Comparison of ENCODE assay signal across 10 cellular contexts in the genomic region with DNA sequence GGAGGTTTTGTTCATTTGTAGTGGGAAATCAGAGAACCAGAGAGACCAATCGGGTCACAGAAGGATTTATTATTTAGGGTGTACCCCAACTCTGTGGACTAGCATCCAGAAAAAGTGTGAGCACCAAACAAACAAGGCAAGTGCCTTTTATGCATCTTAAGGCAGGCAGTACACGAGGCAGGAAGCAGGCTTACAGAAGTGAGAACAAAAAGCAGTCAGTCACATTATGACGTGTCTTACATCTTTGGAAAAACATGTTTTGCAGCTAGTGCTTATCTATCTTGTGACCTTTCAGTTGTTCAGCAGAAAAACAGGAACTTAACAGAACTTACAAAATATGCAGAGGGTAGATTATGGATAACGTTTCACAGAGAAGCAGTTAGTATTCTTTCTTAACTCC.
A peak's percentile ranks its signal among the peaks of the same experiment; 100 is the strongest.
DNase-seq lines count a peak whose midpoint lies in the region; ATAC-seq and TF ChIP-seq lines count a peak whose summit lies in the region.
"Had no signal": no experiment of that assay in that cellular context is flagged by ENCODE, and none has a peak within 500 bp of the region (broad histone marks: within the 10 kb centered on the region; RNA-seq: fewer than 3 reads in every experiment).

No MANE protein-coding gene starts in this region.

- no peaks in the 10 kb centered on the region for H3K4me1 Mint-ChIP-seq in activated T-cell treated with anti-CD3 and anti-CD28 coated beads, Interleukin-2, amount 50 U/mL, for 72 hours (ENCODE audit: low read depth)
- H3K4me1 Mint-ChIP-seq in activated B cell treated with CpG ODN at 0.5 μM for 24 hours, result peaks cover 68% of the 10 kb centered on the region
- peaks cover 34% of the 10 kb centered on the region for H3K4me1 Mint-ChIP-seq in stimulated activated memory B cell treated with anti-CD40 and anti-IgM and Interleukin-4, amounts not matched to agents 10 μg/mL and 1 μg/mL and 100 μg/mL, for 72 hours

- peak overlapping the region; percentile 94 for H3K27ac Mint-ChIP-seq in activated T-cell treated with anti-CD3 and anti-CD28 coated beads, Interleukin-2, amount 50 U/mL, for 72 hours
- H3K27ac Mint-ChIP-seq in activated B cell treated with CpG ODN at 0.5 μM for 24 hours, result peak overlapping the region; percentile 94
- peak overlapping the region; percentile 93 for H3K27ac Mint-ChIP-seq in stimulated activated memory B cell treated with anti-CD40 and anti-IgM and Interleukin-4, amounts not matched to agents 10 μg/mL and 1 μg/mL and 100 μg/mL, for 72 hours

- H3K9me3 Mint-ChIP-seq in activated T-cell treated with anti-CD3 and anti-CD28 coated beads, Interleukin-2, amount 50 U/mL, for 72 hours, result peaks cover 0 to 3% of the 10 kb centered on the region in 2 donors
- no peaks in the 10 kb centered on the region for H3K9me3 Mint-ChIP-seq in activated B cell treated with CpG ODN at 0.5 μM for 24 hours
- no peaks in the 10 kb centered on the region for H3K9me3 Mint-ChIP-seq in stimulated activated memory B cell treated with anti-CD40 and anti-IgM and Interleukin-4, amounts not matched to agents 10 μg/mL and 1 μg/mL and 100 μg/mL, for 72 hours

- peak overlapping the region in 1 of 2 donors; percentile 81 for H3K4me3 Mint-ChIP-seq in activated T-cell treated with anti-CD3 and anti-CD28 coated beads, Interleukin-2, amount 50 U/mL, for 72 hours
- H3K4me3 Mint-ChIP-seq in activated B cell treated with CpG ODN at 0.5 μM for 24 hours, result peak overlapping the region; percentile 17
- H3K4me3 Mint-ChIP-seq in stimulated activated memory B cell treated with anti-CD40 and anti-IgM and Interleukin-4, amounts not matched to agents 10 μg/mL and 1 μg/mL and 100 μg/mL, for 72 hours, result no peak overlapping the region

- ATAC-seq in activated T-cell treated with anti-CD3 and anti-CD28 coated beads, Interleukin-2, amount 50 U/mL, for 72 hours (replicated peaks in 1 of 2), result peak in 1 of 2 donors; percentile 92
- ATAC-seq in HG03066 (IDR thresholded peaks at IDR 0.05; ENCODE audit: low read depth, unreplicated experiment) (peak; percentile 99), activated B cell treated with CpG ODN at 0.5 μM for 24 hours (ENCODE audit: low read depth) (peak; percentile 90), GM18858 (IDR thresholded peaks at IDR 0.05; ENCODE audit: unreplicated experiment) (no peak)
- peak; percentile 99 for ATAC-seq in stimulated activated memory B cell treated with anti-CD40 and anti-IgM and Interleukin-4, amounts not matched to agents 10 μg/mL and 1 μg/mL and 100 μg/mL, for 72 hours

- intact Hi-C loops in activated B cell treated with CpG ODN at 0.5 μM for 24 hours (cut with micrococcal nuclease), result loop anchor here (1.0 to 10.0 kb wide), 5 partner anchors 9 to 665 kb away; partner anchors contain the start of gene EIF1AY

- H3K27me3 Mint-ChIP-seq in activated T-cell treated with anti-CD3 and anti-CD28 coated beads, Interleukin-2, amount 50 U/mL, for 72 hours (ENCODE audit: low read depth), result no peaks in the 10 kb centered on the region
- no peaks in the 10 kb centered on the region for H3K27me3 Mint-ChIP-seq in activated B cell treated with CpG ODN at 0.5 μM for 24 hours
- H3K27me3 Mint-ChIP-seq in stimulated activated memory B cell treated with anti-CD40 and anti-IgM and Interleukin-4, amounts not matched to agents 10 μg/mL and 1 μg/mL and 100 μg/mL, for 72 hours, result no peaks in the 10 kb centered on the region

- TF ChIP-seq CTCF in activated B cell treated with CpG ODN at 0.5 μM for 24 hours (IDR thresholded peaks at IDR 0.05), result no peak

- POLR2A ChIA-PET in activated B cell treated with CpG ODN at 0.5 μM for 24 hours (lab: Charles Lee), result interaction anchor here (0.8 to 2.2 kb wide), 7 partner anchors 10 to 665 kb away, joined by 3 to 14 read pairs (median 4); partner anchors contain the start of gene EIF1AY

- DNase-seq in activated T-cell treated with anti-CD3 and anti-CD28 coated beads, Interleukin-2, amount 50 U/mL, for 72 hours, result no peak
- no peak for DNase-seq in activated T-cell treated with anti-CD3 and anti-CD28 coated beads, Interleukin-2, amount 50 U/mL, for 1 hour
- no peak for DNase-seq in activated B cell treated with CpG ODN at 0.5 μM for 24 hours
- DNase-seq in OCI-M1 (lab: John Stamatoyannopoulos, UW), result no peak
- DNase-seq in hippocampal formation (lab: John Stamatoyannopoulos, UW), result no peak
- DNase-seq: lower lobe of right lung, NCI-H1694 treated with DMSO at 0.1 percent for 48 hours had no signal

- CTCF ChIA-PET in activated B cell treated with CpG ODN at 0.5 μM for 24 hours (lab: Charles Lee), result interaction anchor here (1.3 kb wide), 1 partner anchor 10 kb away, joined by 3 read pairs; no protein-coding TSS in a partner anchor

- H3K36me3 Mint-ChIP-seq in activated T-cell treated with anti-CD3 and anti-CD28 coated beads, Interleukin-2, amount 50 U/mL, for 72 hours (ENCODE audit: insufficient read depth in 2 of 2), result peaks cover 0 to 9% of the 10 kb centered on the region in 2 donors
- peaks cover 14% of the 10 kb centered on the region for H3K36me3 Mint-ChIP-seq in activated B cell treated with CpG ODN at 0.5 μM for 24 hours (ENCODE audit: low read depth)
- H3K36me3 Mint-ChIP-seq in stimulated activated memory B cell treated with anti-CD40 and anti-IgM and Interleukin-4, amounts not matched to agents 10 μg/mL and 1 μg/mL and 100 μg/mL, for 72 hours, result peaks cover 20% of the 10 kb centered on the region
